8 cellular contexts compared by ENCODE assay signal in the genomic region with DNA sequence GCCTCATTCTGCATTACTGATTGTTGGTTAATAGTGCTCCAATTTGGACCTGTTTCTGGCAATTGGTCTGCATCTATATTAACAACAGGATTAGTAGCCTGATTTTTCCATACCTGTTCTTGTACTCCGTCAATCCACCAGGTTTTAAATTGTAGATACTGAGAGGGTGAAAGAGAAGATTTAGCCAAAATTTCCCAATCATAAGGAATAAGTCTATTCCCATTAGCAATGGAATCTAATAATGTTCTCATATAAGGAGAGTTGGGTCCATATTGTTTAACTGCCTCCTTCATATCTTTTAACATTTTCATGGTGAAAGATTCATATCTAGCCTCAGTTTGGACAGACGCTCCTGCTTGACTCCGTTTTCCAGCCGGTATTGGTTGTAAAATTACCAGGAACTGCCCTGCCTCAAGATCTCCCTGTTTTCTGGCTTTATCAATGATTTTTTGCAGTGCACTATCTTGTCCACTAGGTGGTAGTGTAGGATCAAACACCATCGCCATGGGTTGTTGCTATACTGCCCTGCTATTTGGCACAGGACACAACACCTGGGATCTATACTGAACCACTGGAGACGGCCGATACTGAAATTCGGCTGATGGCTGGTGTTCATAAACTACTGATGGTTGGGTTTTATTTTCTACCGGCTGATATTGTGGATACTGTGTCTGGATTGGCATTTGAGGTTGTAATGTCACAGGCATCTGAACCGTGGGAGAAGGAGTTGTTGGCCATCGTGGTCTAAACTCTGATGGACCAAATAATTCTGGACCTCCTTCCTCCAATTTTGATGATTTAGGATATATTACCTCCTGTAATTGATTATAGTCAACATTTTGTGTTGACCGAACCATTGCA. TPM values are rescaled to one million over a fixed set of nuclear protein-coding genes. Genes with fewer than 3 reads are reported as not detected.
DNase-seq lines count a peak whose midpoint lies in the region; ATAC-seq, FAIRE-seq and TF ChIP-seq lines count a peak whose summit lies in the region.

No MANE protein-coding gene starts in this region.

- H3K79me2 ChIP-seq in PC-9 (ENCODE audit: low read depth), result no peaks in the 10 kb centered on the region

- CTCF ChIA-PET in AG04450 (lab: Charles Lee), result interaction anchor here (0.8 to 1.6 kb wide), 8 partner anchors 37 to 283 kb away, joined by 3 to 7 read pairs (median 4); no protein-coding TSS in a partner anchor
- CTCF ChIA-PET in PC-9 (lab: Charles Lee), result no interaction called here

- no peaks in the 10 kb centered on the region for H4K20me1 ChIP-seq in PC-9 (ENCODE audit: insufficient read depth)

- POLR2A ChIA-PET in AG04450 (lab: Yijun Ruan, JAX) (no interaction called here), PC-9 (lab: Charles Lee; ENCODE audit: unreplicated experiment) (no interaction called here)

- H3K4me3 ChIP-seq in AG04450 (ENCODE audit: low read depth, low read length) (no peak overlapping the region), MG63 (no peak overlapping the region), PC-9 (no peak overlapping the region), pancreas (no peak overlapping the region)

- H3F3A ChIP-seq in PC-9 (ENCODE audit: insufficient read depth, low read depth), result no peaks in the 10 kb centered on the region

- no peaks in the 10 kb centered on the region for H3K36me3 ChIP-seq in MG63
- H3K36me3 ChIP-seq in PC-9 (ENCODE audit: low read depth), result no peaks in the 10 kb centered on the region
- no peaks in the 10 kb centered on the region for H3K36me3 ChIP-seq in pancreas

- no TSS peak for BruUV-seq in PC-9 (replicated peaks; lab: Mats Ljungman, UMichigan)

- no peak overlapping the region for H3K4me2 ChIP-seq in PC-9

- intact Hi-C loops in PC-9 (cut with micrococcal nuclease; ENCODE audit: unreplicated experiment) (loop anchor here (1.0 to 2.0 kb wide), 4 partner anchors 23 to 95 kb away; no protein-coding TSS in a partner anchor), pancreas (cut with DNase I) (no loop called here)

- TF ChIP-seq CTCF in AG04450 (IDR thresholded peaks at IDR 0.05; ENCODE audit: low read depth, low read length), result peak; percentile 94
- TF ChIP-seq CTCF in PC-9 (conservative IDR thresholded peaks at IDR 0.05), result peak; percentile 85
- TF ChIP-seq CTCF in pancreas (IDR thresholded peaks at IDR 0.05), result peak; percentile 67 to 89 (median 86)

- ATAC-seq in pancreas (peak; percentile 89 to 100 (median 98)), GM21390 (IDR thresholded peaks at IDR 0.05; ENCODE audit: unreplicated experiment) (no peak)

- no peak overlapping the region for H3K27ac ChIP-seq in AG04450 (ENCODE audit: low read depth, low read length)
- H3K27ac ChIP-seq in PC-9, result no peak overlapping the region
- no peak overlapping the region for H3K27ac ChIP-seq in pancreas

- peak; percentile 48 for DNase-seq in AG04450 (ENCODE audit: low read depth, low spot score)
- DNase-seq in GM18507 (ENCODE audit: extremely low spot score, insufficient read length, low read depth), result no peak
- peak; percentile 34 for DNase-seq in MG63
- peak; percentile 37 to 40 for DNase-seq in PC-9
- peak; percentile 73 for DNase-seq in activated effector memory CD4-positive, alpha-beta T cell treated with anti-CD3 and anti-CD28 coated beads, Interleukin-2, amount 50 U/mL, for 16 hours
- peak; percentile 56 to 61 for DNase-seq in frontal cortex (ENCODE audit: low spot score in 2 of 2)
- peak in 3 of 6 donors; percentile 51 to 65 (median 57) for DNase-seq in pancreas

- no peaks in the 10 kb centered on the region for H3K4me1 ChIP-seq in PC-9 (replicated peaks; ENCODE audit: insufficient read depth)
- peaks cover 0 to 10% (median 0%) of the 10 kb centered on the region in 3 donors for H3K4me1 ChIP-seq in pancreas

- H3K27me3 ChIP-seq in AG04450 (ENCODE audit: control insufficient read depth, insufficient read depth, low read length) (no peaks in the 10 kb centered on the region), MG63 (no peaks in the 10 kb centered on the region), PC-9 (ENCODE audit: insufficient read depth, low read depth) (no peaks in the 10 kb centered on the region), pancreas (no peaks in the 10 kb centered on the region)

- H3K9me3 ChIP-seq in AG04450 (ENCODE audit: control insufficient read depth, insufficient read depth, low read length), result no peaks in the 10 kb centered on the region; the same call in 1 of the 2 replicates
- H3K9me3 ChIP-seq in MG63, result no peaks in the 10 kb centered on the region
- no peaks in the 10 kb centered on the region for H3K9me3 ChIP-seq in PC-9 (ENCODE audit: insufficient read depth, low read depth)
- no peaks in the 10 kb centered on the region for H3K9me3 ChIP-seq in pancreas

- no peak overlapping the region for H2AFZ ChIP-seq in PC-9

- peak; percentile 79 for FAIRE-seq in GM18507 (lab: Jason Lieb, UNC)
- FAIRE-seq in frontal cortex (lab: Jason Lieb, UNC), result no peak
- no peak for FAIRE-seq in pancreas (lab: Jason Lieb, UNC)

- H3K9me2 ChIP-seq in PC-9 (ENCODE audit: insufficient read depth), result no peaks in the 10 kb centered on the region

- WGBS in pancreas, 2 donors, result 21 to 22% methylated on average over 12 of the region's 12 CpGs

RNA-seq across cellular contexts. Expression of a gene that starts 25.2 kb away (rescaled TPM):
- polyA plus RNA-seq in AG04450 (2011; rRNA removed) (14.8 and 17.5 TPM in 2 replicates), pancreas (10 to 100 TPM; 20.2 to 35.0 TPM)
- 7.2 and 9.8 TPM in 2 replicates for polyA minus RNA-seq in AG04450 (2011; rRNA and poly(A)+ RNA removed)
- total RNA-seq in MG63 (2014; rRNA removed; shearing (Covaris generic); ENCODE audit: low replicate concordance), result 2.0 and 13.5 TPM in 2 replicates
- total RNA-seq in PC-9 (2021) (14.8 and 22.8 TPM in 2 replicates), frontal cortex (3.3 TPM), pancreas (10 to 100 TPM; 10.3 to 16.2 (median 11.5) TPM)

RNA-seq across cellular contexts. Expression of a gene that starts 37.9 kb away (rescaled TPM):
- polyA plus RNA-seq in AG04450 (2011; rRNA removed) (0.02 TPM in 1 of 2 replicates, not detected in the other), pancreas (1 to 10 TPM; 2.7 to 4.0 TPM)
- not detected in 2 replicates for polyA minus RNA-seq in AG04450 (2011; rRNA and poly(A)+ RNA removed)
- not detected in 2 replicates for total RNA-seq in MG63 (2014; rRNA removed; shearing (Covaris generic); ENCODE audit: low replicate concordance)
- total RNA-seq in PC-9 (2021) (not detected in 2 replicates), frontal cortex (18.8 TPM), pancreas (under 1 TPM; 0.31 to 1.00 (median 0.71) TPM)

RNA-seq across cellular contexts. Expression of a gene that starts 57.5 kb away (rescaled TPM):
- polyA plus RNA-seq in AG04450 (2011; rRNA removed), result not detected in 2 replicates
- not detected in 2 replicates for polyA minus RNA-seq in AG04450 (2011; rRNA and poly(A)+ RNA removed)
- not detected in 2 replicates for total RNA-seq in MG63 (2014; rRNA removed; shearing (Covaris generic); ENCODE audit: low replicate concordance)
- not detected in 2 replicates for total RNA-seq in PC-9 (2021)
- total RNA-seq in frontal cortex, result 35.5 TPM
- total RNA-seq in pancreas, result not detected
- under 1 TPM in 1 of 2 donors, not detected in 1; 0.07 TPM for polyA plus RNA-seq in pancreas

Comparison
In these comparisons a context has a peak if more than half of its experiments do, and no peak if none do; other contexts are left out.
1. RNA of a gene that starts 57.5 kb away (total RNA-seq): 35.5 TPM in frontal cortex (single experiment); not detected in MG63, not detected in PC-9 and not detected in pancreas; every median in the first group is over 10 times any median in the second.
2. Peak in every context shown above with its lines, with median percentiles within 50 percentile points of each other: CTCF ChIP-seq.